28 cellular contexts compared by ENCODE assay signal in genomic region chr12:82187595-82187994, GRCh38.
"Had no signal": no experiment of that assay in that cellular context is flagged by ENCODE, and none has a peak within 500 bp of the region (broad histone marks: within the 10 kb centered on the region; RNA-seq: fewer than 3 reads in every experiment).

No MANE protein-coding gene starts in this region.

- H3K4me1 Mint-ChIP-seq: stimulated activated effector memory CD8-positive, alpha-beta T cell treated with anti-CD3 and anti-CD28 coated beads, Interleukin-12 subunit alpha, Interleukin-12 subunit beta, amount 100 ng/mL, for 72 hours; stimulated activated memory B cell treated with anti-CD40 and anti-IgM and Interleukin-4, amounts not matched to agents 10 μg/mL and 1 μg/mL and 100 μg/mL, for 72 hours; stimulated activated naive B cell treated with anti-CD40 and anti-IgM and Interleukin-4, amounts not matched to agents 10 μg/mL and 1 μg/mL and 100 μg/mL, for 72 hours; stimulated activated naive CD8-positive, alpha-beta T cell treated with anti-CD3 and anti-CD28 coated beads, Interleukin-15, amount 100 ng/mL, for 72 hours had no signal

- H3K4me3 ChIP-seq: stomach, suprapubic skin, testis, thoracic aorta, thyroid gland, tibial artery, tibial nerve, transverse colon, upper lobe of left lung, upper lobe of right lung, uterus, vagina had no signal

- H3K9me3 ChIP-seq: suprapubic skin, testis, thoracic aorta, thyroid gland, transverse colon, upper lobe of left lung, upper lobe of right lung, uterus, vagina had no signal

- H3K27ac ChIP-seq: stomach, suprapubic skin, testis, thoracic aorta, thyroid gland, tibial artery, tibial nerve, transverse colon, upper lobe of left lung, upper lobe of right lung, uterus, vagina had no signal

- H3K36me3 ChIP-seq: stomach, suprapubic skin, thoracic aorta, thyroid gland, tibial artery, tibial nerve, transverse colon, upper lobe of left lung, upper lobe of right lung, uterus, vagina had no signal

- DNase-seq: stimulated activated CD4-positive, alpha-beta T cell treated with anti-CD3 and anti-CD28 coated beads, Interleukin-2, amount 100 ng/mL, for 48 hours; stimulated activated CD4-positive, alpha-beta T cell treated with anti-CD3 and anti-CD28 coated beads, Interleukin-4, amount 100 ng/mL, for 1 hour; stimulated activated CD4-positive, alpha-beta T cell treated with anti-CD3 and anti-CD28 coated beads, Interleukin-4, amount 100 ng/mL, for 24 hours; stimulated activated CD4-positive, alpha-beta T cell treated with anti-CD3 and anti-CD28 coated beads, Interleukin-4, amount 100 ng/mL, for 4 hours; stimulated activated CD8-positive, alpha-beta memory T cell treated with anti-CD3 and anti-CD28 coated beads, Interleukin-4, amount 100 ng/mL, for 48 hours; stimulated activated naive B cell treated with anti-CD40 and anti-IgM and Interleukin-4, amounts not matched to agents 10 μg/mL and 1 μg/mL and 100 μg/mL, for 72 hours; stimulated activated naive CD4-positive, alpha-beta T cell; stimulated activated naive CD4-positive, alpha-beta T cell treated with Interleukin-2 at 50 U/mL for 16 hours; stimulated activated naive CD8-positive, alpha-beta T cell treated with anti-CD3 and anti-CD28 coated beads, Interleukin-15, amount 100 ng/mL, for 72 hours; stimulated activated naive CD8-positive, alpha-beta T cell treated with anti-CD3 and anti-CD28 coated beads, Interleukin-15, Interleukin-2, amounts not matched to agents 100 U/mL and 50 U/mL, for 24 hours; stomach; substantia nigra; testis; thyroid gland; tibial artery; transverse colon; trophoblast cell; upper lobe of left lung; upper lobe of right lung; uterus had no signal

- H3K27ac Mint-ChIP-seq: stimulated activated effector memory CD8-positive, alpha-beta T cell treated with anti-CD3 and anti-CD28 coated beads, Interleukin-12 subunit alpha, Interleukin-12 subunit beta, amount 100 ng/mL, for 72 hours; stimulated activated memory B cell treated with anti-CD40 and anti-IgM and Interleukin-4, amounts not matched to agents 10 μg/mL and 1 μg/mL and 100 μg/mL, for 72 hours; stimulated activated naive B cell treated with anti-CD40 and anti-IgM and Interleukin-4, amounts not matched to agents 10 μg/mL and 1 μg/mL and 100 μg/mL, for 72 hours; stimulated activated naive CD8-positive, alpha-beta T cell treated with anti-CD3 and anti-CD28 coated beads, Interleukin-15, amount 100 ng/mL, for 72 hours; stimulated activated naive CD8-positive, alpha-beta T cell treated with anti-CD3 and anti-CD28 coated beads, Interleukin-15, Interleukin-2, amounts not matched to agents 100 ng/mL and 50 ng/mL, for 24 hours; type B pancreatic cell had no signal

- H3K36me3 Mint-ChIP-seq: stimulated activated effector memory CD8-positive, alpha-beta T cell treated with anti-CD3 and anti-CD28 coated beads, Interleukin-12 subunit alpha, Interleukin-12 subunit beta, amount 100 ng/mL, for 72 hours; stimulated activated memory B cell treated with anti-CD40 and anti-IgM and Interleukin-4, amounts not matched to agents 10 μg/mL and 1 μg/mL and 100 μg/mL, for 72 hours; stimulated activated naive B cell treated with anti-CD40 and anti-IgM and Interleukin-4, amounts not matched to agents 10 μg/mL and 1 μg/mL and 100 μg/mL, for 72 hours; type B pancreatic cell had no signal

- H3K9me3 Mint-ChIP-seq: type B pancreatic cell had no signal

- H3K27me3 ChIP-seq: stomach, suprapubic skin, testis, thyroid gland, tibial artery, tibial nerve, transverse colon, upper lobe of left lung, upper lobe of right lung, uterus, vagina had no signal

- H3K27me3 Mint-ChIP-seq: stimulated activated memory B cell treated with anti-CD40 and anti-IgM and Interleukin-4, amounts not matched to agents 10 μg/mL and 1 μg/mL and 100 μg/mL, for 72 hours; stimulated activated naive B cell treated with anti-CD40 and anti-IgM and Interleukin-4, amounts not matched to agents 10 μg/mL and 1 μg/mL and 100 μg/mL, for 72 hours; stimulated activated naive CD8-positive, alpha-beta T cell treated with anti-CD3 and anti-CD28 coated beads, Interleukin-15, amount 100 ng/mL, for 72 hours; stimulated activated naive CD8-positive, alpha-beta T cell treated with anti-CD3 and anti-CD28 coated beads, Interleukin-15, Interleukin-2, amounts not matched to agents 100 ng/mL and 50 ng/mL, for 24 hours; type B pancreatic cell had no signal

- H3K4me3 Mint-ChIP-seq: stimulated activated effector memory CD8-positive, alpha-beta T cell treated with anti-CD3 and anti-CD28 coated beads, Interleukin-12 subunit alpha, Interleukin-12 subunit beta, amount 100 ng/mL, for 72 hours; stimulated activated memory B cell treated with anti-CD40 and anti-IgM and Interleukin-4, amounts not matched to agents 10 μg/mL and 1 μg/mL and 100 μg/mL, for 72 hours; stimulated activated naive B cell treated with anti-CD40 and anti-IgM and Interleukin-4, amounts not matched to agents 10 μg/mL and 1 μg/mL and 100 μg/mL, for 72 hours; stimulated activated naive CD8-positive, alpha-beta T cell treated with anti-CD3 and anti-CD28 coated beads, Interleukin-15, amount 100 ng/mL, for 72 hours; stimulated activated naive CD8-positive, alpha-beta T cell treated with anti-CD3 and anti-CD28 coated beads, Interleukin-15, Interleukin-2, amounts not matched to agents 100 ng/mL and 50 ng/mL, for 24 hours; type B pancreatic cell had no signal
